Comparison of ENCODE assay signal across 8 cellular contexts in genomic region chrX:150984164-150984824, GRCh38. TPM values are rescaled to one million over a fixed set of nuclear protein-coding genes. Genes with fewer than 3 reads are reported as not detected.
A peak's percentile ranks its signal among the peaks of the same experiment; 100 is the strongest.
DNase-seq lines count a peak whose midpoint lies in the region; ATAC-seq and TF ChIP-seq lines count a peak whose summit lies in the region.

No MANE protein-coding gene starts in this region.

- H4K91ac ChIP-seq in H9 (ENCODE audit: insufficient read length, low read depth, low read length): no peak overlapping the region

- H3K79me2 ChIP-seq in H9 (ENCODE audit: insufficient read depth, low read length): peaks cover 8% of the 10 kb centered on the region; the same call in 1 of the 2 replicates

- no peaks in the 10 kb centered on the region for H4K20me1 ChIP-seq in H9 (ENCODE audit: control insufficient read depth, insufficient read depth, insufficient read length)

- peaks cover 23% of the 10 kb centered on the region for H3K36me3 ChIP-seq in SJSA1

- no peaks in the 10 kb centered on the region for H3K79me1 ChIP-seq in H9 (ENCODE audit: insufficient read depth, low read depth, low read length, poor library complexity, severe bottlenecking)

- no peak overlapping the region for H3T11ph ChIP-seq in H9 (ENCODE audit: low read length)

- H3K27ac Mint-ChIP-seq in H9: peak overlapping the region in 2 of 3 experiments; percentile 45 to 87; a peak in 4 of 7 replicates

- H3K4me2 ChIP-seq in H9 (ENCODE audit: insufficient read depth, insufficient read length, low read length): peak overlapping the region; percentile 85

- peaks cover 12% of the 10 kb centered on the region for H3K23me2 ChIP-seq in H9 (ENCODE audit: insufficient read length, low read depth, low read length, poor library complexity, severe bottlenecking)

- H3K4me3 Mint-ChIP-seq in H9: peak overlapping the region; percentile 82 to 93

- peak; percentile 32 for ATAC-seq in omental fat pad (ENCODE audit: low FRiP score)

- H3K4me3 ChIP-seq in GM12875 (ENCODE audit: low read depth, low read length) (peak overlapping the region; percentile 57), SJSA1 (peak overlapping the region; percentile 72), epithelial cell of esophagus (ENCODE audit: low read length) (peak overlapping the region; percentile 51)

- H4K8ac ChIP-seq in H9 (replicated peaks; ENCODE audit: insufficient read length, low read depth, low read length): no peak overlapping the region

- H2AFZ ChIP-seq in H9 (ENCODE audit: low read length): no peak overlapping the region

- no peak overlapping the region for H3K56ac ChIP-seq in H9 (ENCODE audit: insufficient read length, low read depth, low read length)

- H3K4me1 ChIP-seq in H9 (ENCODE audit: insufficient read depth, low read length): no peaks in the 10 kb centered on the region
- peaks cover 6% of the 10 kb centered on the region for H3K4me1 ChIP-seq in SJSA1 (replicated peaks)

- no peak overlapping the region for H3K23ac ChIP-seq in H9 (ENCODE audit: insufficient read length, low read depth, low read length)

- peaks cover 28 to 42% (median 35%) of the 10 kb centered on the region in 3 experiments for H3K36me3 Mint-ChIP-seq in H9 (ENCODE audit: insufficient read depth in 1 of 3, low read depth in 3 of 3)

- H3K9me3 ChIP-seq in H9 (ENCODE audit: control insufficient read depth, low read depth, low read length) (no peaks in the 10 kb centered on the region), SJSA1 (replicated peaks) (no peaks in the 10 kb centered on the region)

- H4K5ac ChIP-seq in H9 (ENCODE audit: insufficient read length, low read depth, low read length): no peak overlapping the region

- peak overlapping the region; percentile 69 for H3K9ac ChIP-seq in H9 (ENCODE audit: extremely low read depth, insufficient read length, low read length)

- H2BK12ac ChIP-seq in H9 (ENCODE audit: insufficient read length, low read depth, low read length): no peak overlapping the region

- TF ChIP-seq CTCF in GM12875 (IDR thresholded peaks at IDR 0.05; ENCODE audit: borderline replicate concordance, insufficient read depth, low read depth, low read length): no peak
- TF ChIP-seq CTCF in H9 (conservative IDR thresholded peaks at IDR 0.05): no peak
- no peak for TF ChIP-seq CTCF in epithelial cell of esophagus (IDR thresholded peaks at IDR 0.05; ENCODE audit: insufficient read depth, low read depth, low read length, missing control alignments)
- no peak for TF ChIP-seq CTCF in omental fat pad (IDR thresholded peaks at IDR 0.05)

- H3K27ac ChIP-seq in H9 (ENCODE audit: insufficient read length, low read depth, low read length) (no peak overlapping the region), SJSA1 (no peak overlapping the region)

- no peak overlapping the region for H2BK120ac ChIP-seq in H9 (ENCODE audit: low read depth, low read length, poor library complexity, severe bottlenecking)

- H3K14ac ChIP-seq in H9 (ENCODE audit: insufficient read depth, low read length): no peak overlapping the region

- H2AK5ac ChIP-seq in H9 (ENCODE audit: insufficient read length, low read length): no peak overlapping the region

- no peak overlapping the region for H3K18ac ChIP-seq in H9 (ENCODE audit: insufficient read length, low read depth, low read length)

- WGBS in H9 (ENCODE audit: extremely low coverage, insufficient read length, low lambda C conversion rate): no CpG with 5 or more reads among the region's 94 CpGs

- peaks cover 51 to 61% of the 10 kb centered on the region in 2 experiments for H3K9me3 Mint-ChIP-seq in H9

- peaks cover 3 to 25% of the 10 kb centered on the region in 2 experiments for H3K4me1 Mint-ChIP-seq in H9

- H3K27me3 Mint-ChIP-seq in H9 (ENCODE audit: low read depth): peaks cover 17% of the 10 kb centered on the region

- no peak overlapping the region for H2BK20ac ChIP-seq in H9 (ENCODE audit: low read depth, low read length, poor library complexity, severe bottlenecking)

- H3K27me3 ChIP-seq in H9 (ENCODE audit: insufficient read depth, low read length) (no peaks in the 10 kb centered on the region), SJSA1 (replicated peaks) (no peaks in the 10 kb centered on the region)

- H2BK15ac ChIP-seq in H9 (ENCODE audit: low read depth, low read length): no peak overlapping the region

- no peak overlapping the region for H2BK5ac ChIP-seq in H9 (ENCODE audit: insufficient read length, low read length)

- DNase-seq in H9 (no peak), SJSA1 (ENCODE audit: low read depth in 1 of 2, low spot score in 2 of 2) (no peak), epithelial cell of esophagus (ENCODE audit: low read depth) (no peak), omental fat pad (ENCODE audit: low spot score) (no peak), NOMO-1 (lab: John Stamatoyannopoulos, UW; ENCODE audit: unreplicated experiment in 2 of 2) (no peak), mucosa of gallbladder (ENCODE audit: low spot score) (no peak), GM19238 (ENCODE audit: insufficient read length, low spot score) (no peak)

- no peak overlapping the region for H3K4ac ChIP-seq in H9 (ENCODE audit: low read depth, low read length)

RNA-seq across cellular contexts. Expression of gene HMGB3, which starts 1.2 kb away (rescaled TPM):
- total RNA-seq in H9 (2021) (366 and 373 TPM in 2 replicates), omental fat pad (1 to 10 TPM; 2.0 to 5.3 (median 3.6) TPM), mucosa of gallbladder (14.8 TPM)
- 74.8 and 233 TPM in 2 replicates for total RNA-seq in SJSA1 (2014; rRNA removed; shearing (Covaris generic))
